Comparison of ENCODE assay signal across 7 cellular contexts in genomic region chr14:105686050-105686449, GRCh38.
DNase-seq lines count a peak whose midpoint lies in the region; ATAC-seq lines count a peak whose summit lies in the region.
"Not testable (repeated sequence)": the region's sequence is repeated elsewhere in the genome, so short reads cannot be mapped to it uniquely, and the experiment has no call there.

No MANE protein-coding gene starts in this region.

- H3K27ac ChIP-seq in Karpas-422 (ENCODE audit: low read length), result peak overlapping the region; percentile 95

- not testable (repeated sequence) for H3K9me3 ChIP-seq in Karpas-422 (ENCODE audit: low read length)

- H3K36me3 ChIP-seq in Karpas-422 (ENCODE audit: insufficient read depth, low read length), result not testable (repeated sequence)

- H3K79me2 ChIP-seq in Karpas-422 (ENCODE audit: low read length), result not testable (repeated sequence)

- H3K9ac ChIP-seq in Karpas-422 (ENCODE audit: low read length), result peak overlapping the region; percentile 75; the same call in 1 of the 2 replicates

- not testable (repeated sequence) for DNase-seq in Karpas-422

- not testable (repeated sequence) for H3K4me3 ChIP-seq in Karpas-422 (ENCODE audit: low read length)

- ATAC-seq in GM18861 (IDR thresholded peaks at IDR 0.05; ENCODE audit: unreplicated experiment) (peak; percentile 29), GM19438 (IDR thresholded peaks at IDR 0.05; ENCODE audit: low read depth, unreplicated experiment) (peak; percentile 36), GM21786 (IDR thresholded peaks at IDR 0.05; ENCODE audit: unreplicated experiment) (peak; percentile 41), HG02852 (IDR thresholded peaks at IDR 0.05; ENCODE audit: unreplicated experiment) (peak; percentile 42), HG03103 (IDR thresholded peaks at IDR 0.05; ENCODE audit: low read depth, unreplicated experiment) (peak; percentile 30), esophagus mucosa (peak; percentile 25)

- H3K9me2 ChIP-seq in Karpas-422 (replicated peaks; ENCODE audit: insufficient read depth, low read length), result not testable (repeated sequence)

- H4K20me1 ChIP-seq in Karpas-422 (ENCODE audit: insufficient read depth, low read depth, low read length), result not testable (repeated sequence)

- not testable (repeated sequence) for H3K27me3 ChIP-seq in Karpas-422 (ENCODE audit: low read length)

- not testable (repeated sequence) for H2AFZ ChIP-seq in Karpas-422 (ENCODE audit: low read length)

- peak overlapping the region; percentile 48 for H3K4me2 ChIP-seq in Karpas-422 (ENCODE audit: low read depth, low read length, poor library complexity, severe bottlenecking)

- peaks cover 69% of the 10 kb centered on the region for H3K4me1 ChIP-seq in Karpas-422 (ENCODE audit: low read length)
